Comparison of ENCODE assay signal across 10 cellular contexts in the genomic region with DNA sequence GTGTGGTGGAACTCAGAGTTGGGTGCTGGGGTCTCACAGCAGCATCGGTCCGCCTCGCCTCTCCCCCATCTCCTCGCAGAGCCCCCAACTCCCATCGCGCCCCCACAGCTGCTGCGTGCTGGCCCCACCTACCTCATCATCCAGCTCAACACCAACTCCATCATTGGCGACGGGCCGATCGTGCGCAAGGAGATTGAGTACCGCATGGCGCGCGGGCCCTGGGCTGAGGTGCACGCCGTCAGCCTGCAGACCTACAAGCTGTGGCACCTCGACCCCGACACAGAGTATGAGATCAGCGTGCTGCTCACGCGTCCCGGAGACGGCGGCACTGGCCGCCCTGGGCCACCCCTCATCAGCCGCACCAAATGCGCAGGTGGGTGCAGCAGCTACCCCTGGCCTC. TPM values are rescaled to one million over a fixed set of nuclear protein-coding genes. Genes with fewer than 3 reads are reported as not detected.
DNase-seq lines count a peak whose midpoint lies in the region; ATAC-seq and TF ChIP-seq lines count a peak whose summit lies in the region.
"Had no signal": no experiment of that assay in that cellular context is flagged by ENCODE, and none has a peak within 500 bp of the region (broad histone marks: within the 10 kb centered on the region; RNA-seq: fewer than 3 reads in every experiment).

No MANE protein-coding gene starts in this region.

- H3K4me1 ChIP-seq in iPS-18a (ENCODE audit: control insufficient read depth, low read depth, low read length) (peaks cover 17% of the 10 kb centered on the region), ovary (ENCODE audit: insufficient read depth) (peaks cover 14% of the 10 kb centered on the region)

- no peak overlapping the region for H3K27ac Mint-ChIP-seq in activated CD4-positive, alpha-beta memory T cell treated with anti-CD3 and anti-CD28 coated beads for 36 hours
- H3K27ac Mint-ChIP-seq in activated CD4-positive, alpha-beta memory T cell treated with anti-CD3 and anti-CD28 coated beads, Interleukin-2, amount 10 ng/mL, durations not matched to agents 7 days and 5 days = no peak overlapping the region
- H3K27ac Mint-ChIP-seq in activated naive CD8-positive, alpha-beta T cell treated with anti-CD3 and anti-CD28 coated beads, Interleukin-2, amount 10 ng/mL, durations not matched to agents 7 days and 5 days = no peak overlapping the region

- H3K9me3 ChIP-seq in iPS-18a (ENCODE audit: control insufficient read depth, low read depth, low read length) = no peaks in the 10 kb centered on the region
- H3K9me3 ChIP-seq in ovary = no peaks in the 10 kb centered on the region

- peaks cover 40% of the 10 kb centered on the region for H3K27me3 ChIP-seq in iPS-18a (ENCODE audit: control insufficient read depth, insufficient read depth, low read length)
- H3K27me3 ChIP-seq in ovary = no peaks in the 10 kb centered on the region

- H3K4me3 ChIP-seq in iPS-18a (ENCODE audit: low read length) (peak overlapping the region; percentile 67), skeletal muscle cell (ENCODE audit: low read depth, low read length) (peak overlapping the region; percentile 47), ovary (no peak overlapping the region)

- 76 to 84% (median 81%) methylated on average over 29 of the region's 29 CpGs for WGBS in ovary, 3 donors

- no peak for DNase-seq in activated CD4-positive, alpha-beta memory T cell treated with anti-CD3 and anti-CD28 coated beads for 36 hours
- no peak for DNase-seq in activated CD4-positive, alpha-beta memory T cell treated with anti-CD3 and anti-CD28 coated beads, Interleukin-2, amount 10 ng/mL, durations not matched to agents 7 days and 5 days
- peak; percentile 25 for DNase-seq in activated naive CD8-positive, alpha-beta T cell treated with anti-CD3 and anti-CD28 coated beads, Interleukin-2, amount 10 ng/mL, durations not matched to agents 7 days and 5 days
- DNase-seq in skeletal muscle cell (ENCODE audit: low read depth) (no peak), T-helper 9 cell (no peak), NCI-H1092 treated with DMSO at 0.1 percent for 48 hours (lab: John Stamatoyannopoulos, UW) (no peak), ovary (no peak)
- DNase-seq: NCI-H524 treated with DMSO at 0.1 percent for 48 hours, SIG-M5 had no signal

- no peak for TF ChIP-seq CTCF in ovary (IDR thresholded peaks at IDR 0.05)

- TF ChIP-seq POLR2A in ovary (IDR thresholded peaks at IDR 0.05) = no peak

- H3K27ac ChIP-seq in iPS-18a (ENCODE audit: low read length) (no peak overlapping the region), ovary (no peak overlapping the region)

- H3K4me3 Mint-ChIP-seq in activated CD4-positive, alpha-beta memory T cell treated with anti-CD3 and anti-CD28 coated beads for 36 hours = peak overlapping the region; percentile 71
- no peak overlapping the region for H3K4me3 Mint-ChIP-seq in activated CD4-positive, alpha-beta memory T cell treated with anti-CD3 and anti-CD28 coated beads, Interleukin-2, amount 10 ng/mL, durations not matched to agents 7 days and 5 days
- peak overlapping the region; percentile 84 for H3K4me3 Mint-ChIP-seq in activated naive CD8-positive, alpha-beta T cell treated with anti-CD3 and anti-CD28 coated beads, Interleukin-2, amount 10 ng/mL, durations not matched to agents 7 days and 5 days

- peaks cover 44% of the 10 kb centered on the region for H3K27me3 Mint-ChIP-seq in activated CD4-positive, alpha-beta memory T cell treated with anti-CD3 and anti-CD28 coated beads for 36 hours
- peaks cover 49% of the 10 kb centered on the region for H3K27me3 Mint-ChIP-seq in activated CD4-positive, alpha-beta memory T cell treated with anti-CD3 and anti-CD28 coated beads, Interleukin-2, amount 10 ng/mL, durations not matched to agents 7 days and 5 days
- H3K27me3 Mint-ChIP-seq in activated naive CD8-positive, alpha-beta T cell treated with anti-CD3 and anti-CD28 coated beads, Interleukin-2, amount 10 ng/mL, durations not matched to agents 7 days and 5 days = peaks cover 50% of the 10 kb centered on the region

- H3K36me3 ChIP-seq in iPS-18a (ENCODE audit: control insufficient read depth, low read depth, low read length) (peaks cover 3% of the 10 kb centered on the region), ovary (no peaks in the 10 kb centered on the region)

- H3K9ac ChIP-seq in iPS-18a (ENCODE audit: low read length) = no peak overlapping the region

- peaks cover 3% of the 10 kb centered on the region for H3K4me1 Mint-ChIP-seq in activated CD4-positive, alpha-beta memory T cell treated with anti-CD3 and anti-CD28 coated beads for 36 hours (ENCODE audit: low read depth)
- H3K4me1 Mint-ChIP-seq in activated CD4-positive, alpha-beta memory T cell treated with anti-CD3 and anti-CD28 coated beads, Interleukin-2, amount 10 ng/mL, durations not matched to agents 7 days and 5 days = peaks cover 3% of the 10 kb centered on the region
- H3K4me1 Mint-ChIP-seq in activated naive CD8-positive, alpha-beta T cell treated with anti-CD3 and anti-CD28 coated beads, Interleukin-2, amount 10 ng/mL, durations not matched to agents 7 days and 5 days = peaks cover 5% of the 10 kb centered on the region

- POLR2A ChIA-PET in activated CD4-positive, alpha-beta memory T cell treated with anti-CD3 and anti-CD28 coated beads for 36 hours (lab: Charles Lee) = no interaction called here
- POLR2A ChIA-PET in activated CD4-positive, alpha-beta memory T cell treated with anti-CD3 and anti-CD28 coated beads, Interleukin-2, amount 10 ng/mL, durations not matched to agents 7 days and 5 days (lab: Charles Lee) = no interaction called here
- POLR2A ChIA-PET in activated naive CD8-positive, alpha-beta T cell treated with anti-CD3 and anti-CD28 coated beads, Interleukin-2, amount 10 ng/mL, durations not matched to agents 7 days and 5 days (lab: Charles Lee) = no interaction called here

- no peaks in the 10 kb centered on the region for H3K36me3 Mint-ChIP-seq in activated CD4-positive, alpha-beta memory T cell treated with anti-CD3 and anti-CD28 coated beads for 36 hours
- H3K36me3 Mint-ChIP-seq in activated CD4-positive, alpha-beta memory T cell treated with anti-CD3 and anti-CD28 coated beads, Interleukin-2, amount 10 ng/mL, durations not matched to agents 7 days and 5 days (ENCODE audit: low read depth) = no peaks in the 10 kb centered on the region
- no peaks in the 10 kb centered on the region for H3K36me3 Mint-ChIP-seq in activated naive CD8-positive, alpha-beta T cell treated with anti-CD3 and anti-CD28 coated beads, Interleukin-2, amount 10 ng/mL, durations not matched to agents 7 days and 5 days

- CTCF ChIA-PET in activated CD4-positive, alpha-beta memory T cell treated with anti-CD3 and anti-CD28 coated beads for 36 hours (lab: Charles Lee) = interaction anchor here (0.8 kb wide), 1 partner anchor 58 kb away, joined by 3 read pairs; no protein-coding TSS in a partner anchor
- CTCF ChIA-PET in activated CD4-positive, alpha-beta memory T cell treated with anti-CD3 and anti-CD28 coated beads, Interleukin-2, amount 10 ng/mL, durations not matched to agents 7 days and 5 days (lab: Charles Lee) = no interaction called here

- TF ChIP-seq EP300 in ovary (IDR thresholded peaks at IDR 0.05) = no peak

- intact Hi-C loops in activated CD4-positive, alpha-beta memory T cell treated with anti-CD3 and anti-CD28 coated beads for 36 hours (cut with micrococcal nuclease) = no loop called here
- intact Hi-C loops in ovary (cut with DNase I) = no loop called here

- no peak for ATAC-seq in activated naive CD8-positive, alpha-beta T cell treated with anti-CD3 and anti-CD28 coated beads, Interleukin-2, amount 10 ng/mL, durations not matched to agents 7 days and 5 days (ENCODE audit: low read depth)

- H3K9me3 Mint-ChIP-seq in activated CD4-positive, alpha-beta memory T cell treated with anti-CD3 and anti-CD28 coated beads for 36 hours = no peaks in the 10 kb centered on the region
- no peaks in the 10 kb centered on the region for H3K9me3 Mint-ChIP-seq in activated CD4-positive, alpha-beta memory T cell treated with anti-CD3 and anti-CD28 coated beads, Interleukin-2, amount 10 ng/mL, durations not matched to agents 7 days and 5 days
- no peaks in the 10 kb centered on the region for H3K9me3 Mint-ChIP-seq in activated naive CD8-positive, alpha-beta T cell treated with anti-CD3 and anti-CD28 coated beads, Interleukin-2, amount 10 ng/mL, durations not matched to agents 7 days and 5 days

RNA-seq across cellular contexts. Expression of a gene that starts 24.2 kb away (rescaled TPM):
- total RNA-seq in activated CD4-positive, alpha-beta memory T cell treated with anti-CD3 and anti-CD28 coated beads for 36 hours = under 1 TPM; 0.17 to 0.85 TPM
- total RNA-seq in activated CD4-positive, alpha-beta memory T cell treated with anti-CD3 and anti-CD28 coated beads, Interleukin-2, amount 10 ng/mL, durations not matched to agents 7 days and 5 days = under 1 TPM; 0.13 to 0.68 TPM
- total RNA-seq in activated naive CD8-positive, alpha-beta T cell treated with anti-CD3 and anti-CD28 coated beads, Interleukin-2, amount 10 ng/mL, durations not matched to agents 7 days and 5 days = under 1 TPM; 0.54 to 0.69 TPM
- total RNA-seq in ovary = 10 to 100 TPM; 19.5 to 45.2 (median 35.2) TPM
- 10 to 100 TPM in 1 of 2 donors, 1 to 10 TPM in 1; 2.9 to 16.2 TPM for polyA plus RNA-seq in ovary

RNA-seq across cellular contexts. Expression of a gene that starts 29.8 kb away (rescaled TPM):
- total RNA-seq in activated CD4-positive, alpha-beta memory T cell treated with anti-CD3 and anti-CD28 coated beads for 36 hours = 10 to 100 TPM; 34.7 to 37.2 TPM
- 10 to 100 TPM; 13.9 to 17.6 TPM for total RNA-seq in activated CD4-positive, alpha-beta memory T cell treated with anti-CD3 and anti-CD28 coated beads, Interleukin-2, amount 10 ng/mL, durations not matched to agents 7 days and 5 days
- 10 to 100 TPM; 17.0 to 17.1 TPM for total RNA-seq in activated naive CD8-positive, alpha-beta T cell treated with anti-CD3 and anti-CD28 coated beads, Interleukin-2, amount 10 ng/mL, durations not matched to agents 7 days and 5 days
- total RNA-seq in ovary = 10 to 100 TPM; 11.9 to 33.9 (median 21.6) TPM
- 10 to 100 TPM; 16.2 to 16.3 TPM for polyA plus RNA-seq in ovary

Comparison
In these comparisons a context has a peak if more than half of its experiments do, and no peak if none do; other contexts are left out.
1. RNA of a gene that starts 24.2 kb away (total RNA-seq): 19.5 to 45.2 TPM in ovary; 0.17 to 0.85 TPM in activated CD4-positive, alpha-beta memory T cell treated with anti-CD3 and anti-CD28 coated beads for 36 hours, 0.54 to 0.69 TPM in activated naive CD8-positive, alpha-beta T cell treated with anti-CD3 and anti-CD28 coated beads, Interleukin-2, amount 10 ng/mL, durations not matched to agents 7 days and 5 days and 0.13 to 0.68 TPM in activated CD4-positive, alpha-beta memory T cell treated with anti-CD3 and anti-CD28 coated beads, Interleukin-2, amount 10 ng/mL, durations not matched to agents 7 days and 5 days; every median in the first group is over 10 times any median in the second.